Comparison of ENCODE assay signal across 8 cellular contexts in the genomic region with DNA sequence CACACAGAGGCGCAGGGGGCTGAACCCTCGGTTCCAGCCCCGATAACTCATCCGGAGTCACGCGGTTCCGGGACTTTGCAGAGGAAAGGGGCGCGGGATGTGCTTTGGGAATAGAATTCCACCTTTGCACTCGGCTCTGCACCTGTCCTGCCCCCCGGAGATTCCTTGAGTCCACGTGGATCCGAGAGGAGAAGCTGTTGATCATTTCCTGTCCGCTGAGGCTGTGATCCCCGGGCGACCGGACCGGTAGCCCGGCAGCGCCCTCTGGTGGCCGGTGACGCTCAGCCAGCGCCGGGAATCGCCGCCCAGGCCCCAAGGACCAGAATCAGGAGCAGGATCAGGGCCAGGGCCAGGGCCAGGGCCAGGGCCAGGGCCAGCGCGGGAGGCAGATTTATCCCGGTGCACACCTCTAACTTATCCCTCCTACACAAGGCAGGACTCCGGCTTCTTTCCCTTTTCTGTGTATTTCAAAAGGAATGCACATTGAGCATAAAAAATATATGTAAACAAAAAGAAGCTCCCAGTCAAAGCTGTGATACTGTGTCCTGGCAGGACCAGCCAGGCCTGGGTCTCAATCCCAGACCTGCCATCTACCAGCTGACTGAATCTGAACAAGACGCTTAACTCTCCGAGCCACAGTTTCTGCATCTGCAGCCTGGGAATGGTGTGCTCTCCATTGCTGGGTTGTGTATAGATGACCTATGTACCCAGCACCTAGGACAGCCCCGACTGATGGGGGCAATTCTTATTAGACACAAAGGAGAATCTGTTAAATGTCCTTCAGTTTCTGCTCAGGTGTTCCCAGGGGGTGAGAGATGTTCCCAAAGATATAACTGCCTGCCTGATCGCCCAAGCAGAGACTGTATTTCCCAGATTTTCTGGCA. TPM values are rescaled to one million over a fixed set of nuclear protein-coding genes. Genes with fewer than 3 reads are reported as not detected.
DNase-seq lines count a peak whose midpoint lies in the region; ATAC-seq and TF ChIP-seq lines count a peak whose summit lies in the region.

No MANE protein-coding gene starts in this region.

- in situ Hi-C loops in G401 (cut with HindIII; ENCODE audit: low sequenced_read_pairs) = no loop called here

- peak; percentile 91 for TF ChIP-seq CTCF in epithelial cell of proximal tubule (conservative IDR thresholded peaks at IDR 0.05; ENCODE audit: low read depth, low read length)
- TF ChIP-seq CTCF in mucosa of descending colon (IDR thresholded peaks at IDR 0.05) = peak; percentile 85

- intact Hi-C loops in mucosa of descending colon (cut with DNase I, micrococcal nuclease) = loop anchor here (5.0 to 10.0 kb wide), 2 partner anchors 63 to 165 kb away; partner anchors contain the start of gene GPR55 (in 1 of the 2)

- no peaks in the 10 kb centered on the region for H3K36me3 ChIP-seq in mucosa of descending colon (ENCODE audit: low read depth)

- H3K4me3 ChIP-seq in epithelial cell of proximal tubule (ENCODE audit: low read depth, low read length) (peak overlapping the region; percentile 43), mucosa of descending colon (no peak overlapping the region)

- DNase-seq in G401 (ENCODE audit: low spot score) (peak; percentile 74), NOMO-1 treated with DMSO at 0.1 percent for 48 hours (lab: John Stamatoyannopoulos, UW; ENCODE audit: unreplicated experiment) (peak; percentile 39), epithelial cell of proximal tubule (ENCODE audit: low read depth) (no peak), mucosa of descending colon (peak; percentile 82 to 91 (median 87))
- DNase-seq in activated CD8-positive, alpha-beta memory T cell treated with anti-CD3 and anti-CD28 coated beads, Interleukin-2, amount 50 U/mL, for 48 hours = peak; percentile 98
- peak; percentile 68 to 69 for DNase-seq in stimulated activated CD8-positive, alpha-beta memory T cell treated with anti-CD3 and anti-CD28 coated beads, Interleukin-15, amount 100 ng/mL, for 48 hours (ENCODE audit: low read depth in 2 of 2)

- H3K4me1 ChIP-seq in mucosa of descending colon (ENCODE audit: low read depth) = peaks cover 4% of the 10 kb centered on the region

- ATAC-seq in HG03439 (IDR thresholded peaks at IDR 0.05; ENCODE audit: unreplicated experiment) (peak; percentile 30), mucosa of descending colon (peak; percentile 96), HG03457 (IDR thresholded peaks at IDR 0.05; ENCODE audit: unreplicated experiment) (no peak)

- no peaks in the 10 kb centered on the region for H3K9me3 ChIP-seq in mucosa of descending colon

RNA-seq across cellular contexts. Expression of gene SPATA3, which starts 8.5 kb away (rescaled TPM):
- total RNA-seq in G401 (2014; rRNA removed; shearing (Covaris generic)) = not detected in 2 replicates
- total RNA-seq in epithelial cell of proximal tubule = not detected in 2 replicates
- not detected for total RNA-seq in mucosa of descending colon

RNA-seq across cellular contexts. Expression of gene C2orf72, which starts 49.9 kb away (rescaled TPM):
- 9.3 and 27.9 TPM in 2 replicates for total RNA-seq in G401 (2014; rRNA removed; shearing (Covaris generic))
- 0.29 and 3.8 TPM in 2 replicates for total RNA-seq in epithelial cell of proximal tubule
- total RNA-seq in mucosa of descending colon = 10 to 100 TPM; 13.7 to 67.6 (median 32.6) TPM
